Comparison of ENCODE assay signal across 31 cellular contexts in the genomic region with DNA sequence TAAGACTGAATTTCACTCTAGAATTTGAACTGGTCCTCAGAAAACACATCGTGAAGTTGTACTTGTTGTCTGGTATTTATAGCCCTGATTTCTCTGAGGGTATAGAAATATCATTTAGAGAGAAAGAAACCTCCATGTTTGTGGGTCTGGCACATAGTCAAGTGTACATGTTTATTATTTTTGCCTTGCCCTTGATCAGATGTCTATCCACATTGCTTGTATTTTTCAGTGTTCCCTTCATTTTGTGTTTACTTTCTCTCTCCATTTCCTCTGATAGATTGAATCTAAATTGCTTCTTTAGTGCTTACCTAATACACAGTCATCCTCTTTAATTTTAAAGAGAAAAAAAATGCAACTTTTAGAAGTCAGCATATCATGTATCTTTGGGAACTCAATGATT. TPM values are rescaled to one million over a fixed set of nuclear protein-coding genes. Genes with fewer than 3 reads are reported as not detected.
DNase-seq lines count a peak whose midpoint lies in the region; ATAC-seq, FAIRE-seq and TF ChIP-seq lines count a peak whose summit lies in the region.
"Had no signal": no experiment of that assay in that cellular context is flagged by ENCODE, and none has a peak within 500 bp of the region (broad histone marks: within the 10 kb centered on the region; RNA-seq: fewer than 3 reads in every experiment).

No MANE protein-coding gene starts in this region.

- H3K27ac ChIP-seq in IMR-90 (ENCODE audit: insufficient read depth, low read length) (no peak overlapping the region), endodermal cell (ENCODE audit: low read depth, low read length) (peak overlapping the region; percentile 99), aorta (ENCODE audit: low read depth in 1 of 2, low read length in 2 of 2) (no peak overlapping the region)
- H3K27ac ChIP-seq: BLaER1 treated with 17β-estradiol and CSF1 and Interleukin-3, amounts not matched to agents 10 nM and 100 nM; gastrocnemius medialis; hepatocyte; Peyer's patch had no signal

- DNase-seq in GM19239 (ENCODE audit: insufficient read length, low spot score) (no peak), IMR-90 (peak; percentile 31), endodermal cell (no peak), nephron progenitor cell (no peak), aorta (no peak)
- DNase-seq: ACHN; activated CD4-positive, alpha-beta T cell treated with anti-CD3 and anti-CD28 coated beads, Interleukin-2, amount 50 U/mL, for 1 hour; activated naive CD4-positive, alpha-beta T cell; activated T-cell treated with anti-CD3 and anti-CD28 coated beads, Interleukin-2, amount 50 U/mL, for 48 hours; amniotic stem cell; cortex of kidney; gastrocnemius medialis; immature natural killer cell; naive thymus-derived CD4-positive, alpha-beta T cell; NCI-H1092; NCI-H187; NCI-H2171 treated with DMSO at 0.1 percent for 48 hours; NCI-H526 treated with DMSO at 0.1 percent for 48 hours; Peyer's patch; SIG-M5; stimulated activated CD4-positive, alpha-beta T cell treated with anti-CD3 and anti-CD28 coated beads, Interleukin-2, amount 100 ng/mL, for 24 hours had no signal

- no peaks in the 10 kb centered on the region for H3K4me1 Mint-ChIP-seq in endodermal cell
- peaks cover 43% of the 10 kb centered on the region for H3K4me1 Mint-ChIP-seq in nephron progenitor cell
- H3K4me1 Mint-ChIP-seq: immature natural killer cell had no signal

- no peak overlapping the region for H2AFZ ChIP-seq in IMR-90 (replicated peaks; ENCODE audit: low read length, poor library complexity)
- H2AFZ ChIP-seq: hepatocyte had no signal

- H3K9me3 Mint-ChIP-seq in endodermal cell: peaks cover 6% of the 10 kb centered on the region
- peaks cover 5% of the 10 kb centered on the region for H3K9me3 Mint-ChIP-seq in nephron progenitor cell

- H3K18ac ChIP-seq in IMR-90 (ENCODE audit: low read depth, low read length): no peak overlapping the region

- no peak overlapping the region for H2BK5ac ChIP-seq in IMR-90 (ENCODE audit: low read depth, low read length, poor library complexity, severe bottlenecking)

- H3K9ac ChIP-seq in IMR-90 (ENCODE audit: low read depth, low read length) (no peak overlapping the region), endodermal cell (ENCODE audit: extremely low read depth, low read length, poor library complexity, severe bottlenecking) (no peak overlapping the region)
- H3K9ac ChIP-seq: BLaER1 treated with 17β-estradiol and CSF1 and Interleukin-3, amounts not matched to agents 10 nM and 100 nM had no signal

- H2AK5ac ChIP-seq in IMR-90 (ENCODE audit: low read depth, low read length): no peak overlapping the region

- TF ChIP-seq CTCF in IMR-90 (conservative IDR thresholded peaks at IDR 0.05; ENCODE audit: low read depth, low read length) (no peak), endodermal cell (conservative IDR thresholded peaks at IDR 0.05) (no peak), nephron progenitor cell (IDR thresholded peaks at IDR 0.05) (no peak)

- peaks cover 11% of the 10 kb centered on the region; the same call in 1 of the 2 replicates for H4K20me1 ChIP-seq in IMR-90 (ENCODE audit: insufficient read depth, low read length)

- H3K56ac ChIP-seq in IMR-90 (ENCODE audit: extremely low read depth, insufficient read depth, low read length): no peak overlapping the region

- H3K9me1 ChIP-seq in IMR-90 (ENCODE audit: insufficient read depth, low read length): peaks cover 7% of the 10 kb centered on the region

- H3K14ac ChIP-seq in IMR-90 (replicated peaks; ENCODE audit: low read depth, low read length): no peak overlapping the region

- no peak overlapping the region for H3K4ac ChIP-seq in IMR-90 (ENCODE audit: low read depth, low read length)

- no CpG with 5 or more reads among the region's 1 CpG for WGBS in IMR-90 (ENCODE audit: extremely low coverage in 2 of 2, insufficient read length in 1 of 2), 2 experiments
- WGBS in endodermal cell (ENCODE audit: insufficient coverage in 1 of 2, insufficient read length in 1 of 2), 2 experiments: 86 to 98% methylated on average over 1 of the region's 1 CpG
- 58 to 64% methylated on average over 1 of the region's 1 CpG for WGBS in aorta, 2 donors

- H2BK20ac ChIP-seq in IMR-90 (ENCODE audit: low read depth, low read length): no peak overlapping the region

- H3K27me3 Mint-ChIP-seq in endodermal cell (ENCODE audit: insufficient read depth) (no peaks in the 10 kb centered on the region), nephron progenitor cell (ENCODE audit: low read depth, poor library complexity) (no peaks in the 10 kb centered on the region)
- H3K27me3 Mint-ChIP-seq: IgD-negative memory B cell; naive thymus-derived CD4-positive, alpha-beta T cell had no signal

- peak; percentile 49 for FAIRE-seq in GM19239 (lab: Jason Lieb, UNC)
- FAIRE-seq: bronchial epithelial cell had no signal

- POLR2A ChIA-PET in IMR-90 (lab: Charles Lee; ENCODE audit: unreplicated experiment): no interaction called here

- no peak overlapping the region for H4K8ac ChIP-seq in IMR-90 (ENCODE audit: low read depth in 2 of 2, low read length in 2 of 2)

- no peak overlapping the region for H3K4me3 ChIP-seq in IMR-90 (ENCODE audit: insufficient read depth, low read depth, low read length)
- no peak overlapping the region for H3K4me3 ChIP-seq in endodermal cell (ENCODE audit: low read length)
- no peak overlapping the region for H3K4me3 ChIP-seq in aorta (ENCODE audit: low read length in 2 of 2)
- H3K4me3 ChIP-seq: BLaER1 treated with 17β-estradiol and CSF1 and Interleukin-3, amounts not matched to agents 10 nM and 100 nM; gastrocnemius medialis; hepatocyte; Peyer's patch; smooth muscle cell had no signal

- H3K79me1 ChIP-seq in IMR-90 (ENCODE audit: low read depth in 1 of 2, low read length in 2 of 2): no peaks in the 10 kb centered on the region

- H4K5ac ChIP-seq in IMR-90 (ENCODE audit: low read depth, low read length): no peak overlapping the region

- H4K91ac ChIP-seq in IMR-90 (ENCODE audit: insufficient read depth, low read depth, low read length): no peak overlapping the region

- H3K36me3 ChIP-seq in IMR-90 (ENCODE audit: control insufficient read depth, insufficient read depth, low read length) (peaks cover 9% of the 10 kb centered on the region), endodermal cell (ENCODE audit: control insufficient read depth, insufficient read depth, low read length) (peaks cover 46% of the 10 kb centered on the region), aorta (ENCODE audit: control insufficient read depth in 1 of 2, insufficient read depth in 2 of 2, low read length in 1 of 2) (peaks cover 0 to 2% of the 10 kb centered on the region in 2 donors)
- H3K36me3 ChIP-seq: gastrocnemius medialis, Peyer's patch had no signal

- no peak for TF ChIP-seq POLR2A in IMR-90 (IDR thresholded peaks at IDR 0.05; ENCODE audit: low read depth, low read length)

- H2AK9ac ChIP-seq in IMR-90 (replicated peaks; ENCODE audit: low read depth, low read length, poor library complexity): no peak overlapping the region

- peaks cover 46% of the 10 kb centered on the region for H3K36me3 Mint-ChIP-seq in endodermal cell (ENCODE audit: low read depth)
- peaks cover 43% of the 10 kb centered on the region for H3K36me3 Mint-ChIP-seq in nephron progenitor cell (ENCODE audit: low read depth)

- dilution Hi-C loops in IMR-90 (cut with HindIII; ENCODE audit: low sequenced_read_pairs, unreplicated experiment): no loop called here

- in situ Hi-C loops in IMR-90 (cut with MboI; ENCODE audit: low sequenced_read_pairs): no loop called here

- H3K4me2 ChIP-seq in IMR-90 (ENCODE audit: low read depth, low read length): no peak overlapping the region
- H3K4me2 ChIP-seq: hepatocyte, smooth muscle cell had no signal

- CTCF ChIA-PET in IMR-90 (lab: Yijun Ruan, JAX): no interaction called here

- intact Hi-C loops in IMR-90 (cut with micrococcal nuclease) (no loop called here), aorta (cut with DNase I) (no loop called here)

- no peak for TF ChIP-seq RAD21 in IMR-90 (IDR thresholded peaks at IDR 0.05; ENCODE audit: low read length)

- no peaks in the 10 kb centered on the region for H3K9me3 ChIP-seq in IMR-90 (ENCODE audit: control insufficient read depth, insufficient read depth, low read length)
- peaks cover 4% of the 10 kb centered on the region for H3K9me3 ChIP-seq in endodermal cell (ENCODE audit: control insufficient read depth, low read length)
- H3K9me3 ChIP-seq in aorta (ENCODE audit: control insufficient read depth, low read length): no peaks in the 10 kb centered on the region
- H3K9me3 ChIP-seq: gastrocnemius medialis, Peyer's patch had no signal

- no peak overlapping the region for H3K27ac Mint-ChIP-seq in endodermal cell
- peak overlapping the region; percentile 97 for H3K27ac Mint-ChIP-seq in nephron progenitor cell
- H3K27ac Mint-ChIP-seq: mesothelial cell of epicardium had no signal

- no peak overlapping the region for H3K23ac ChIP-seq in IMR-90 (ENCODE audit: low read depth, low read length)

- BruUV-seq in IMR-90 (replicated peaks; lab: Mats Ljungman, UMichigan): no TSS peak

- H3K4me1 ChIP-seq in IMR-90 (ENCODE audit: control insufficient read depth, insufficient read depth, low read length) (peaks cover 5% of the 10 kb centered on the region; the same call in 1 of the 2 replicates), endodermal cell (ENCODE audit: control insufficient read depth, insufficient read depth, low read length) (no peaks in the 10 kb centered on the region), aorta (ENCODE audit: control insufficient read depth in 1 of 2, insufficient read depth in 2 of 2, low read length in 2 of 2) (peaks cover 0 to 2% of the 10 kb centered on the region in 2 donors)

- no peaks in the 10 kb centered on the region for H3K27me3 ChIP-seq in IMR-90 (ENCODE audit: control insufficient read depth, insufficient read depth, low read length)
- H3K27me3 ChIP-seq in endodermal cell (ENCODE audit: control insufficient read depth, insufficient read depth, low read length, poor library complexity, severe bottlenecking): no peaks in the 10 kb centered on the region
- H3K27me3 ChIP-seq in aorta (ENCODE audit: control insufficient read depth in 1 of 2, insufficient read depth in 2 of 2, low read length in 1 of 2): no peaks in the 10 kb centered on the region
- H3K27me3 ChIP-seq: BLaER1 treated with 17β-estradiol and CSF1 and Interleukin-3, amounts not matched to agents 10 nM and 100 nM; gastrocnemius medialis; hepatocyte; Peyer's patch had no signal

- no peak overlapping the region for H2BK120ac ChIP-seq in IMR-90 (ENCODE audit: low read depth, low read length)

- no peak overlapping the region for H3K4me3 Mint-ChIP-seq in endodermal cell
- no peak overlapping the region for H3K4me3 Mint-ChIP-seq in nephron progenitor cell
- H3K4me3 Mint-ChIP-seq: IgD-negative memory B cell; immature natural killer cell; mesothelial cell of epicardium; naive thymus-derived CD4-positive, alpha-beta T cell had no signal

- ATAC-seq in IMR-90 (ENCODE audit: low read depth): no peak
- ATAC-seq in GM18861 (IDR thresholded peaks at IDR 0.05; ENCODE audit: unreplicated experiment): no peak
- ATAC-seq in GM21723 (IDR thresholded peaks at IDR 0.05; ENCODE audit: unreplicated experiment): no peak
- ATAC-seq in GM19023 (IDR thresholded peaks at IDR 0.05; ENCODE audit: unreplicated experiment): no peak
- no peak for ATAC-seq in aorta (ENCODE audit: low FRiP score)
- ATAC-seq: gastrocnemius medialis; left lobe of liver; naive thymus-derived CD4-positive, alpha-beta T cell had no signal

- no peak overlapping the region for H2BK15ac ChIP-seq in IMR-90 (ENCODE audit: low read depth, low read length)

RNA-seq across cellular contexts. Expression of a gene that starts 30.1 kb away (rescaled TPM):
- total RNA-seq in IMR-90 (2012; rRNA removed) (0.18 and 0.28 TPM in 2 replicates), endodermal cell (1 to 10 TPM; 1.4 to 2.2 TPM), aorta (under 1 TPM; 0.63 to 0.75 TPM)
- polyA plus RNA-seq in IMR-90 (2012; rRNA removed) (0.16 and 0.17 TPM in 2 replicates), aorta (under 1 TPM in 1 of 2 donors, not detected in 1; 0.95 TPM)
- polyA plus RNA-seq in IMR-90 (2012; cell fraction: cytosol; rRNA removed): 0.12 and 0.13 TPM in 2 replicates
- polyA plus RNA-seq in IMR-90 (2012; cell fraction: nucleus; rRNA removed; ENCODE audit: low replicate concordance): 1.0 and 1.2 TPM in 2 replicates
- polyA plus RNA-seq in endodermal cell (2013, experiment 1 of 2): 1.7 TPM
- 1.7 TPM for polyA plus RNA-seq in endodermal cell (2013, experiment 2 of 2)
- polyA plus RNA-seq: IgD-negative memory B cell had no signal

RNA-seq across cellular contexts. Expression of a gene that starts 47.0 kb away (rescaled TPM):
- total RNA-seq in IMR-90 (2012; rRNA removed): 21.0 and 22.2 TPM in 2 replicates
- 4.0 and 7.1 TPM in 2 replicates for polyA plus RNA-seq in IMR-90 (2012; rRNA removed)
- 0.82 and 1.1 TPM in 2 replicates for polyA plus RNA-seq in IMR-90 (2012; cell fraction: cytosol; rRNA removed)
- polyA plus RNA-seq in IMR-90 (2012; cell fraction: nucleus; rRNA removed; ENCODE audit: low replicate concordance): 0.98 and 16.5 TPM in 2 replicates
- 10 to 100 TPM; 23.5 to 26.1 TPM for total RNA-seq in endodermal cell
- 9.7 TPM for polyA plus RNA-seq in endodermal cell (2013, experiment 1 of 2)
- 10.4 TPM for polyA plus RNA-seq in endodermal cell (2013, experiment 2 of 2)
- 10 to 100 TPM; 25.1 to 29.1 TPM for total RNA-seq in aorta
- 1 to 10 TPM; 5.9 to 8.0 TPM for polyA plus RNA-seq in aorta
